8 cellular contexts compared by ENCODE assay signal in the genomic region with DNA sequence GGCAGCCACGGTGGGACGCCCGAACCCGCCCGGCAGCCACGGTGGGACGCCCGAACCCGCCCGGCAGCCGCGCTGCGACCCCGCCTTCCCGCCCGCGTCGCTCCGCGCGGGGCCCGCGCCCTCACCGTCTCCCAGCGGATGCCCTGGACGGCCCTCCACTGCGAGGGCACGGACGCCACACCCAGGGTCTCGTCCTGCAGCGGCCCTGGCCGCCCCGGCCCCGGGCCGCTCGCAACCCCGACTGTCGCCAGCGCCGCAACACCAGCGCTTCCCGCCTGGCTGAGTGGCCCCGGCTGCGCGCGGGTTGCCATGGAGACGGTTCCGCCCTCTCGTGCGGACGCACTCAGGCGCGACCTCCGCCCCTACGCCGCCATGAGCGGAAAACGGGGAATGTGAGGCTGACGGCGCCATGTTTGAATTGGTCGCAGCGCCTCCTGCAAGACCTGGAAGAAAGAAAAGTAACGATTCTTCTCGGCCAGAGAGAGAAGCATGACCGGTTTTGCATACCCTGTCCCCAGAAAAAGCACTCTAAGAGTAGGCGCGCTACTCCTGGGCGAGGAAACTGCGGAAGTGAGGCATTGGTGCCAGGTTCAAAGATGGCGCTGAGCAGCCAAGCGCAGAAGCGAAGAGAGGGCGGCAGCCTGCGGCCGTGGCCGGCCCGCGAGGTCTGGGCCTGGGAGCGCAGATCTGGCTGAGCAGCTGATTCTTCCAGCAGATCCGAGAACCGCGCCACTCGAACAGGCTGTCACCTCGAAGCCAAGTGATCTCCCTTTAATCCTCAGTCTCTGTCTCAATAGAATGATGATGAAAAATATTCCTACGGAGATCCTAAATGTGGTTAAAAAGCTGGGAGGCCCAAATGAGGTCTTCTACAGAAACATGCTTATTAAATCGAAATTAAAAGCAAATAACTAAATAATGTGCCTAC. TPM values are rescaled to one million over a fixed set of nuclear protein-coding genes. Genes with fewer than 3 reads are reported as not detected.
DNase-seq lines count a peak whose midpoint lies in the region; ATAC-seq lines count a peak whose summit lies in the region.

DYNC2I2 (minus strand) TSS at position 432 of the 928 bp plus-strand sequence; CDS start at position 311, 121 bp downstream.

- no peaks in the 10 kb centered on the region for H3K36me3 ChIP-seq in CD4-positive, alpha-beta memory T cell (ENCODE audit: insufficient read depth, low read length)
- H3K36me3 ChIP-seq in effector memory CD4-positive, alpha-beta T cell (ENCODE audit: control insufficient read depth, insufficient read depth, low read length) = no peaks in the 10 kb centered on the region

- H3K27me3 Mint-ChIP-seq in CD4-positive, alpha-beta memory T cell = no peaks in the 10 kb centered on the region

- H3K4me3 ChIP-seq in CD4-positive, alpha-beta memory T cell (ENCODE audit: low read length in 2 of 2) = peak within 1 kb of the TSS; percentile 95 to 98
- peak within 1 kb of the TSS; percentile 84 for H3K4me3 ChIP-seq in effector memory CD4-positive, alpha-beta T cell (ENCODE audit: insufficient read depth, low read depth, low read length, poor library complexity, severe bottlenecking)

- peak; percentile 74 for ATAC-seq in GM19463 (IDR thresholded peaks at IDR 0.05; ENCODE audit: unreplicated experiment)

- no peaks in the 10 kb centered on the region for H3K9me3 ChIP-seq in CD4-positive, alpha-beta memory T cell (ENCODE audit: control insufficient read depth in 1 of 2, low read length in 2 of 2)
- no peaks in the 10 kb centered on the region for H3K9me3 ChIP-seq in effector memory CD4-positive, alpha-beta T cell (ENCODE audit: control insufficient read depth, low read length)

- DNase-seq in CD4-positive, alpha-beta memory T cell = peak; percentile 95 to 96 (median 96)
- DNase-seq in HS-27A (ENCODE audit: low read depth) (peak; percentile 94), medulla oblongata (ENCODE audit: extremely low spot score) (peak; percentile 95)
- DNase-seq in NK-92 treated with Interleukin-12 subunit alpha and Interleukin-12 subunit beta, amount 100 ng/mL, for 24 hours (lab: John Stamatoyannopoulos, UW) = peak; percentile 86
- DNase-seq in activated CD8-positive, alpha-beta memory T cell treated with anti-CD3 and anti-CD28 coated beads for 24 hours = peak; percentile 97
- peak; percentile 91 to 94 (median 91) for DNase-seq in effector memory CD4-positive, alpha-beta T cell
- peak; percentile 93 to 95 (median 94) for DNase-seq in stimulated activated CD4-positive, alpha-beta T cell treated with anti-CD3 and anti-CD28 coated beads, TNF-alpha, amount 100 ng/mL, for 48 hours (ENCODE audit: low read depth in 3 of 3)

- CTCF ChIA-PET in CD4-positive, alpha-beta memory T cell (lab: Charles Lee; ENCODE audit: partially characterized antibody) = interaction anchor here (0.6 kb wide), 1 partner anchor 9 kb away, joined by 3 read pairs; no protein-coding TSS in a partner anchor

- intact Hi-C loops in CD4-positive, alpha-beta memory T cell (cut with micrococcal nuclease) = loop anchor here (1.0 to 2.0 kb wide), 7 partner anchors 28 to 292 kb away; partner anchors contain the start of genes GLE1, SET, TBC1D13 and ZDHHC12

- peak within 1 kb of the TSS; percentile 95 for H3K27ac ChIP-seq in CD4-positive, alpha-beta memory T cell (ENCODE audit: low read depth, low read length)
- H3K27ac ChIP-seq in effector memory CD4-positive, alpha-beta T cell (ENCODE audit: insufficient read depth, low read length, poor library complexity, severe bottlenecking) = peak within 1 kb of the TSS; percentile 94

- peaks cover 2 to 15% (median 6%) of the 10 kb centered on the region in 4 donors for H3K4me1 Mint-ChIP-seq in CD4-positive, alpha-beta memory T cell

- H3K4me1 ChIP-seq in CD4-positive, alpha-beta memory T cell (ENCODE audit: insufficient read depth, low read length) = peaks cover 8% of the 10 kb centered on the region
- peaks cover 4% of the 10 kb centered on the region for H3K4me1 ChIP-seq in effector memory CD4-positive, alpha-beta T cell (ENCODE audit: control insufficient read depth, insufficient read depth, low read length, poor library complexity, severe bottlenecking)

- peak within 1 kb of the TSS; percentile 91 to 98 (median 94) for H3K4me3 Mint-ChIP-seq in CD4-positive, alpha-beta memory T cell

- H3K27ac Mint-ChIP-seq in CD4-positive, alpha-beta memory T cell = peak within 1 kb of the TSS; percentile 95 to 100 (median 99)

- peaks cover 0 to 2% of the 10 kb centered on the region in 2 donors for H3K36me3 Mint-ChIP-seq in CD4-positive, alpha-beta memory T cell

- H3K27me3 ChIP-seq in CD4-positive, alpha-beta memory T cell (ENCODE audit: insufficient read depth, low read length) = no peaks in the 10 kb centered on the region
- no peaks in the 10 kb centered on the region for H3K27me3 ChIP-seq in effector memory CD4-positive, alpha-beta T cell (replicated peaks; ENCODE audit: control insufficient read depth, insufficient read depth, low read length, poor library complexity, severe bottlenecking)

- POLR2A ChIA-PET in CD4-positive, alpha-beta memory T cell (lab: Charles Lee; ENCODE audit: partially characterized antibody) = interaction anchor here (0.6 to 2.5 kb wide), 8 partner anchors 13 to 162 kb away, joined by 3 to 24 read pairs (median 6); partner anchors contain the start of genes ENDOG, SET, SPTAN1 and ZDHHC12

- no peaks in the 10 kb centered on the region for H3K9me3 Mint-ChIP-seq in CD4-positive, alpha-beta memory T cell

RNA-seq across cellular contexts. Expression of gene DYNC2I2, which starts in this region (rescaled TPM):
- 1 to 10 TPM; 4.3 to 4.6 TPM for total RNA-seq in CD4-positive, alpha-beta memory T cell
- 1 to 10 TPM; 1.7 to 2.4 TPM for polyA plus RNA-seq in CD4-positive, alpha-beta memory T cell

Comparison
In these comparisons a context has a peak if more than half of its experiments do, and no peak if none do; other contexts are left out.
1. Peak in every context shown above with its lines: DNase-seq, ATAC-seq, H3K4me3 ChIP-seq and H3K27ac ChIP-seq.